11 cellular contexts compared by ENCODE assay signal in the genomic region with DNA sequence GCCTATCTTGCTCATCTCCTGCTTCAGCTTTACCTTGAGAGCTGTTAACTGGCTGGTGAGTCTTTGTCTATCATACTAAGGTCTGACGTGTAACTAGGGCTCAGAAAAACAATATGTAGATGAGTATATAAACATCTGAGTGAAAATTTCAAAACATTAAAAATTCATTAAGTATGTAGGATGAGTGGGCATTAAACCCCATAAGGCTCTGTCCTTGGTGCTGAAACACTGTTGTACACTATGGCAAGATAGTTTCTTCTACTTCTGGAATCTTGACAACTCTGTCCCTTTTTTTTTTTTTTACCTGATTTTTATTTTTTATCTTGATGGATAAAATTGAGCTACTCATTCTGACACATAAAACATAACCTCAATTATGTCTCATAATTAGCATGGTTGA. TPM values are rescaled to one million over a fixed set of nuclear protein-coding genes. Genes with fewer than 3 reads are reported as not detected.
A peak's percentile ranks its signal among the peaks of the same experiment; 100 is the strongest.
DNase-seq lines count a peak whose midpoint lies in the region; ATAC-seq and TF ChIP-seq lines count a peak whose summit lies in the region.
"Had no signal": no experiment of that assay in that cellular context is flagged by ENCODE, and none has a peak within 500 bp of the region (broad histone marks: within the 10 kb centered on the region; RNA-seq: fewer than 3 reads in every experiment).

No MANE protein-coding gene starts in this region.

- no peak overlapping the region for H2BK5ac ChIP-seq in H9 (ENCODE audit: insufficient read length, low read length)

- H2BK15ac ChIP-seq in H9 (ENCODE audit: low read depth, low read length) = no peak overlapping the region

- H3K14ac ChIP-seq in H9 (ENCODE audit: insufficient read depth, low read length) = no peak overlapping the region

- H3K23ac ChIP-seq in H9 (ENCODE audit: insufficient read length, low read depth, low read length) = no peak overlapping the region

- no peak overlapping the region for H3K27ac ChIP-seq in AG04450 (ENCODE audit: low read depth, low read length)
- no peak overlapping the region for H3K27ac ChIP-seq in SK-N-MC
- no peak overlapping the region for H3K27ac ChIP-seq in osteoblast (ENCODE audit: low read depth, low read length)
- H3K27ac ChIP-seq in H9 (ENCODE audit: insufficient read length, low read depth, low read length) = no peak overlapping the region
- H3K27ac ChIP-seq: gastrocnemius medialis had no signal

- H3K4me1 ChIP-seq in osteoblast (ENCODE audit: insufficient read depth, low read length) (no peaks in the 10 kb centered on the region), H9 (ENCODE audit: insufficient read depth, low read length) (no peaks in the 10 kb centered on the region)
- H3K4me1 ChIP-seq: gastrocnemius medialis had no signal

- ATAC-seq in GM18907 (IDR thresholded peaks at IDR 0.05; ENCODE audit: unreplicated experiment) = no peak
- no peak for ATAC-seq in effector memory CD8-positive, alpha-beta T cell (replicated peaks)
- ATAC-seq: gastrocnemius medialis; naive thymus-derived CD8-positive, alpha-beta T cell had no signal

- H3K79me1 ChIP-seq in H9 (ENCODE audit: insufficient read depth, low read depth, low read length, poor library complexity, severe bottlenecking) = no peaks in the 10 kb centered on the region

- H3K4ac ChIP-seq in H9 (ENCODE audit: low read depth, low read length) = no peak overlapping the region

- POLR2A ChIA-PET in AG04450 (lab: Yijun Ruan, JAX) = interaction anchor here (0.6 kb wide), 1 partner anchor 50 kb away, joined by 3 read pairs; no protein-coding TSS in a partner anchor

- H2BK120ac ChIP-seq in H9 (ENCODE audit: low read depth, low read length, poor library complexity, severe bottlenecking) = no peak overlapping the region

- no peak overlapping the region for H3K4me2 ChIP-seq in osteoblast (ENCODE audit: insufficient read depth, low read length)
- H3K4me2 ChIP-seq in H9 (ENCODE audit: insufficient read depth, insufficient read length, low read length) = no peak overlapping the region

- no peaks in the 10 kb centered on the region for H3K23me2 ChIP-seq in H9 (ENCODE audit: insufficient read length, low read depth, low read length, poor library complexity, severe bottlenecking)

- H3K9me3 ChIP-seq in AG04450 (ENCODE audit: control insufficient read depth, insufficient read depth, low read length) (no peaks in the 10 kb centered on the region), SK-N-MC (ENCODE audit: low read depth, low read length) (no peaks in the 10 kb centered on the region), osteoblast (ENCODE audit: low read depth, low read length) (no peaks in the 10 kb centered on the region), H9 (ENCODE audit: control insufficient read depth, low read depth, low read length) (no peaks in the 10 kb centered on the region)
- H3K9me3 ChIP-seq: gastrocnemius medialis had no signal

- no peaks in the 10 kb centered on the region for H3K36me3 Mint-ChIP-seq in H9 (ENCODE audit: insufficient read depth in 1 of 3, low read depth in 3 of 3)
- no peaks in the 10 kb centered on the region for H3K36me3 Mint-ChIP-seq in effector memory CD8-positive, alpha-beta T cell (ENCODE audit: insufficient read depth)
- H3K36me3 Mint-ChIP-seq: naive thymus-derived CD8-positive, alpha-beta T cell had no signal

- CTCF ChIA-PET in AG04450 (lab: Charles Lee) = interaction anchor here (0.6 to 1.9 kb wide), 4 partner anchors 222 to 661 kb away, joined by 3 to 13 read pairs (median 4); no protein-coding TSS in a partner anchor

- H2BK12ac ChIP-seq in H9 (ENCODE audit: insufficient read length, low read depth, low read length) = no peak overlapping the region

- no peak overlapping the region for H3K56ac ChIP-seq in H9 (ENCODE audit: insufficient read length, low read depth, low read length)

- no peak overlapping the region for H3K4me3 Mint-ChIP-seq in H9
- H3K4me3 Mint-ChIP-seq in effector memory CD8-positive, alpha-beta T cell = no peak overlapping the region
- H3K4me3 Mint-ChIP-seq: naive thymus-derived CD8-positive, alpha-beta T cell had no signal

- H3K4me3 ChIP-seq in AG04450 (ENCODE audit: low read depth, low read length) (no peak overlapping the region), SK-N-MC (no peak overlapping the region), fibroblast of villous mesenchyme (ENCODE audit: low read depth, low read length) (no peak overlapping the region), osteoblast (ENCODE audit: insufficient read depth, low read length) (no peak overlapping the region)
- H3K4me3 ChIP-seq: gastrocnemius medialis had no signal

- no peaks in the 10 kb centered on the region for H3K9me3 Mint-ChIP-seq in H9
- no peaks in the 10 kb centered on the region for H3K9me3 Mint-ChIP-seq in effector memory CD8-positive, alpha-beta T cell

- TF ChIP-seq CTCF in AG04450 (IDR thresholded peaks at IDR 0.05; ENCODE audit: low read depth, low read length) (no peak), fibroblast of villous mesenchyme (IDR thresholded peaks at IDR 0.05; ENCODE audit: insufficient read depth, low read depth, low read length) (no peak), osteoblast (IDR thresholded peaks at IDR 0.05; ENCODE audit: extremely low read depth, low read depth, low read length) (no peak), H9 (conservative IDR thresholded peaks at IDR 0.05) (no peak)

- H3K18ac ChIP-seq in H9 (ENCODE audit: insufficient read length, low read depth, low read length) = no peak overlapping the region

- H2AK5ac ChIP-seq in H9 (ENCODE audit: insufficient read length, low read length) = no peak overlapping the region

- no CpG with 5 or more reads among the region's 1 CpG for WGBS in H9 (ENCODE audit: extremely low coverage, insufficient read length, low lambda C conversion rate)

- peaks cover 11% of the 10 kb centered on the region for H3K27me3 Mint-ChIP-seq in H9 (ENCODE audit: low read depth)
- peaks cover 6 to 7% of the 10 kb centered on the region in 2 donors for H3K27me3 Mint-ChIP-seq in effector memory CD8-positive, alpha-beta T cell

- H3K79me2 ChIP-seq in osteoblast (ENCODE audit: insufficient read depth, low read length) (no peaks in the 10 kb centered on the region), H9 (ENCODE audit: insufficient read depth, low read length) (no peaks in the 10 kb centered on the region)

- H4K5ac ChIP-seq in H9 (ENCODE audit: insufficient read length, low read depth, low read length) = no peak overlapping the region

- no peak overlapping the region for H2BK20ac ChIP-seq in H9 (ENCODE audit: low read depth, low read length, poor library complexity, severe bottlenecking)

- no peak overlapping the region for H3K27ac Mint-ChIP-seq in H9
- H3K27ac Mint-ChIP-seq in effector memory CD8-positive, alpha-beta T cell = no peak overlapping the region
- H3K27ac Mint-ChIP-seq: naive thymus-derived CD8-positive, alpha-beta T cell had no signal

- H3K36me3 ChIP-seq in SK-N-MC (ENCODE audit: insufficient read depth, low read length) = no peaks in the 10 kb centered on the region
- no peaks in the 10 kb centered on the region for H3K36me3 ChIP-seq in osteoblast (ENCODE audit: insufficient read depth, low read length)
- H3K36me3 ChIP-seq: gastrocnemius medialis had no signal

- no peak overlapping the region for H4K91ac ChIP-seq in H9 (ENCODE audit: insufficient read length, low read depth, low read length)

- H3K27me3 ChIP-seq in AG04450 (ENCODE audit: control insufficient read depth, insufficient read depth, low read length) (peaks cover 12% of the 10 kb centered on the region), osteoblast (ENCODE audit: insufficient read depth, low read length) (peaks cover 30% of the 10 kb centered on the region), H9 (ENCODE audit: insufficient read depth, low read length) (no peaks in the 10 kb centered on the region)

- no peak overlapping the region for H4K8ac ChIP-seq in H9 (replicated peaks; ENCODE audit: insufficient read length, low read depth, low read length)

- no peak overlapping the region for H3T11ph ChIP-seq in H9 (ENCODE audit: low read length)

- H4K20me1 ChIP-seq in osteoblast (ENCODE audit: insufficient read depth, low read length) (no peaks in the 10 kb centered on the region), H9 (ENCODE audit: control insufficient read depth, insufficient read depth, insufficient read length) (no peaks in the 10 kb centered on the region)

- peak; percentile 18 for DNase-seq in AG04450 (ENCODE audit: low read depth, low spot score)
- DNase-seq in H4 (ENCODE audit: low spot score) = peak; percentile 36
- DNase-seq in SK-N-MC (ENCODE audit: low read depth, low spot score) = peak; percentile 68
- DNase-seq in fibroblast of villous mesenchyme (ENCODE audit: low read depth) = peak; percentile 50
- DNase-seq in osteoblast (ENCODE audit: insufficient read length, low spot score, missing footprints) = no peak
- no peak for DNase-seq in H9
- DNase-seq in effector memory CD8-positive, alpha-beta T cell = no peak
- DNase-seq: activated effector memory CD4-positive, alpha-beta T cell treated with anti-CD3 and anti-CD28 coated beads, Interleukin-2, amount 50 U/mL, for 16 hours; gastrocnemius medialis had no signal

- H3K4me1 Mint-ChIP-seq in H9 = peaks cover 0 to 4% of the 10 kb centered on the region in 2 experiments; a peak in 3 of 4 replicates
- H3K4me1 Mint-ChIP-seq in effector memory CD8-positive, alpha-beta T cell (ENCODE audit: low read depth in 2 of 2) = no peaks in the 10 kb centered on the region
- H3K4me1 Mint-ChIP-seq: naive thymus-derived CD8-positive, alpha-beta T cell had no signal

- no peak overlapping the region for H2AFZ ChIP-seq in osteoblast (ENCODE audit: low read length)
- no peak overlapping the region for H2AFZ ChIP-seq in H9 (ENCODE audit: low read length)

- H3K9ac ChIP-seq in SK-N-MC (ENCODE audit: insufficient read length) (no peak overlapping the region), H9 (ENCODE audit: extremely low read depth, insufficient read length, low read length) (no peak overlapping the region)

RNA-seq across cellular contexts. Expression of gene DGKG, which starts 54.4 kb away (rescaled TPM):
- 4.8 and 5.1 TPM in 2 replicates for polyA plus RNA-seq in AG04450 (2011; rRNA removed)
- polyA minus RNA-seq in AG04450 (2011; rRNA and poly(A)+ RNA removed) = 4.3 and 5.7 TPM in 2 replicates
- total RNA-seq in H4 (2014; rRNA removed; shearing (Covaris generic)) = 18.4 and 26.1 TPM in 2 replicates
- total RNA-seq in fibroblast of villous mesenchyme (under 0.01 and 0.32 TPM in 2 replicates), osteoblast (2.5 and 2.9 TPM in 2 replicates), H9 (2021) (not detected in 2 replicates)
- polyA plus RNA-seq: naive thymus-derived CD8-positive, alpha-beta T cell had no signal

Comparison
In these comparisons a context has a peak if more than half of its experiments do, and no peak if none do; other contexts are left out.
1. DNase-seq: peak in AG04450 (single experiment), H4 (single experiment), SK-N-MC (single experiment) and fibroblast of villous mesenchyme (single experiment); none in osteoblast (single experiment), H9 (single experiment) and effector memory CD8-positive, alpha-beta T cell (0 of 3).